In genomic region chr6:29651413-29652197, GRCh38 we compare ENCODE assay signal across 8 cellular contexts. TPM values are rescaled to one million over a fixed set of nuclear protein-coding genes. Genes with fewer than 3 reads are reported as not detected.
DNase-seq lines count a peak whose midpoint lies in the region; ATAC-seq and TF ChIP-seq lines count a peak whose summit lies in the region.

No MANE protein-coding gene starts in this region.

- WGBS in SK-N-SH (ENCODE audit: low lambda C conversion rate) = 52% methylated on average over 8 of the region's 8 CpGs
- 72 to 77% methylated on average over 8 of the region's 8 CpGs for WGBS in tibial nerve, 2 donors

- TF ChIP-seq CTCF in HFFc6 (IDR thresholded peaks at IDR 0.05) (peak; percentile 86), SK-N-SH (IDR thresholded peaks at IDR 0.05) (peak; percentile 75), foreskin fibroblast (IDR thresholded peaks at IDR 0.05; ENCODE audit: low read depth, low read length) (peak; percentile 61), tibial nerve (IDR thresholded peaks at IDR 0.05) (peak; percentile 46 to 50 (median 48))

- H2AFZ ChIP-seq in SK-N-SH (ENCODE audit: low read depth) = no peak overlapping the region

- H3K4me3 Mint-ChIP-seq in HFFc6 = no peak overlapping the region

- H3K9me3 ChIP-seq in SK-N-SH (no peaks in the 10 kb centered on the region), tibial nerve (no peaks in the 10 kb centered on the region)

- H3K4me3 ChIP-seq in SK-N-SH (ENCODE audit: low read depth in 2 of 2, low read length in 1 of 2) = no peak overlapping the region
- no peak overlapping the region for H3K4me3 ChIP-seq in foreskin fibroblast (ENCODE audit: low read depth in 1 of 2, low read length in 2 of 2)
- no peak overlapping the region for H3K4me3 ChIP-seq in tibial nerve

- no peak overlapping the region for H3K4me2 ChIP-seq in SK-N-SH

- CTCF ChIA-PET in SK-N-SH (lab: Yijun Ruan, JAX) = interaction anchor here (0.6 to 8.1 kb wide), 16 partner anchors 11 to 179 kb away, joined by 3 to 120 read pairs (median 10); partner anchors contain the start of gene GABBR1

- H3K4me1 ChIP-seq in SK-N-SH (ENCODE audit: control insufficient read depth in 1 of 2, insufficient read depth in 2 of 2, low read depth in 1 of 2, low read length in 1 of 2) = peaks cover 0 to 7% of the 10 kb centered on the region in 2 experiments; a peak in 1 of 4 replicates
- H3K4me1 ChIP-seq in tibial nerve = peaks cover 0 to 11% (median 3%) of the 10 kb centered on the region in 4 donors

- H3K9ac ChIP-seq in SK-N-SH = no peak overlapping the region

- no peak for ATAC-seq in GM18502 (IDR thresholded peaks at IDR 0.05; ENCODE audit: poor library complexity, unreplicated experiment)
- no peak for ATAC-seq in GM18909 (IDR thresholded peaks at IDR 0.05; ENCODE audit: poor library complexity, unreplicated experiment)
- ATAC-seq in HG02763 (IDR thresholded peaks at IDR 0.05; ENCODE audit: unreplicated experiment) = no peak

- no peak for TF ChIP-seq RAD21 in SK-N-SH (IDR thresholded peaks at IDR 0.05; ENCODE audit: low read length)

- POLR2A ChIA-PET in SK-N-SH (lab: Yijun Ruan, JAX) = no interaction called here

- H3K9me3 Mint-ChIP-seq in HFFc6 = no peaks in the 10 kb centered on the region

- peak; percentile 88 for DNase-seq in COLO829 (ENCODE audit: low spot score)
- peak; percentile 48 for DNase-seq in HFFc6
- peak; percentile 54 for DNase-seq in SK-N-SH
- DNase-seq in foreskin fibroblast = peak in 1 of 2 donors; percentile 57
- DNase-seq in tibial nerve (ENCODE audit: low spot score in 2 of 2) = no peak

- no peaks in the 10 kb centered on the region for H3K79me2 ChIP-seq in SK-N-SH (ENCODE audit: insufficient read depth)

- peaks cover 5% of the 10 kb centered on the region; the same call in 1 of the 2 replicates for H3K4me1 Mint-ChIP-seq in HFFc6 (ENCODE audit: low read depth)

- H3K36me3 ChIP-seq in SK-N-SH (replicated peaks in 1 of 2; ENCODE audit: control insufficient read depth in 1 of 2, insufficient read depth in 2 of 2, low read length in 1 of 2) (no peaks in the 10 kb centered on the region), tibial nerve (no peaks in the 10 kb centered on the region)

- no peak overlapping the region for H3K27ac Mint-ChIP-seq in HFFc6

- H3K27me3 ChIP-seq in SK-N-SH (ENCODE audit: insufficient read depth) = peaks cover 7% of the 10 kb centered on the region; the same call in 1 of the 2 replicates
- peaks cover 0 to 5% of the 10 kb centered on the region in 2 donors for H3K27me3 ChIP-seq in tibial nerve

- no peaks in the 10 kb centered on the region for H4K20me1 ChIP-seq in SK-N-SH (ENCODE audit: insufficient read depth)

- H3K27ac ChIP-seq in SK-N-SH (ENCODE audit: low read depth in 2 of 2, low read length in 1 of 2) (no peak overlapping the region), tibial nerve (no peak overlapping the region)

- H3K36me3 Mint-ChIP-seq in HFFc6 (ENCODE audit: low read depth) = no peaks in the 10 kb centered on the region

- no peak for TF ChIP-seq POLR2A in tibial nerve (IDR thresholded peaks at IDR 0.05)

- H3F3A ChIP-seq in SK-N-SH (replicated peaks; ENCODE audit: insufficient read depth) = no peaks in the 10 kb centered on the region

- H3K27me3 Mint-ChIP-seq in HFFc6 (ENCODE audit: insufficient read depth) = peaks cover 11% of the 10 kb centered on the region

- TF ChIP-seq EP300 in SK-N-SH (IDR thresholded peaks at IDR 0.05; ENCODE audit: borderline replicate concordance in 1 of 2, low read depth in 1 of 2, low read length in 1 of 2) (no peak), tibial nerve (IDR thresholded peaks at IDR 0.05) (no peak)

- no peaks in the 10 kb centered on the region for H3K9me2 ChIP-seq in SK-N-SH

TF ChIP-seq in SK-N-SH, 30 proteins besides CTCF, POLR2A, EP300 and RAD21:
- no peak for TF ChIP-seq EZH2phosphoT487 (IDR thresholded peaks at IDR 0.05; ENCODE audit: borderline replicate concordance, low read depth)
- peak; percentile 78 for TF ChIP-seq RFX5 (IDR thresholded peaks at IDR 0.05; ENCODE audit: low read length)

RNA-seq across cellular contexts. Expression of gene MOG, which starts 5.3 kb away (rescaled TPM):
- total RNA-seq in HFFc6 (2021; fragmentation: NEBNext Ultra II Directional; extraction: Animal tissue kit (Norgen Biotek cat#: 25700)) = not detected
- polyA plus RNA-seq in SK-N-SH (2012; rRNA removed) = not detected in 2 replicates
- polyA plus RNA-seq in SK-N-SH (2012; cell fraction: cytosol; rRNA removed) = not detected in 2 replicates
- polyA plus RNA-seq in SK-N-SH (2012; cell fraction: nucleus; rRNA removed) = not detected in 2 replicates
- not detected for total RNA-seq in tibial nerve

RNA-seq across cellular contexts. Expression of gene GABBR1, which starts 18.6 kb away (rescaled TPM):
- total RNA-seq in HFFc6 (2021; fragmentation: NEBNext Ultra II Directional; extraction: Animal tissue kit (Norgen Biotek cat#: 25700)) = 10 to 100 TPM; 13.5 to 17.9 (median 17.4) TPM
- 26.8 and 33.8 TPM in 2 replicates for polyA plus RNA-seq in SK-N-SH (2012; rRNA removed)
- polyA plus RNA-seq in SK-N-SH (2012; cell fraction: cytosol; rRNA removed) = 8.1 and 9.5 TPM in 2 replicates
- 258 and 287 TPM in 2 replicates for polyA plus RNA-seq in SK-N-SH (2012; cell fraction: nucleus; rRNA removed)
- total RNA-seq in tibial nerve = 10 to 100 TPM; 55.3 to 89.6 (median 70.5) TPM

RNA-seq across cellular contexts. Expression of gene ZFP57, which starts 29.3 kb away (rescaled TPM):
- total RNA-seq in HFFc6 (2021; fragmentation: NEBNext Ultra II Directional; extraction: Animal tissue kit (Norgen Biotek cat#: 25700)) = not detected
- not detected in 2 replicates for polyA plus RNA-seq in SK-N-SH (2012; rRNA removed)
- polyA plus RNA-seq in SK-N-SH (2012; cell fraction: cytosol; rRNA removed) = not detected in 2 replicates
- not detected in 2 replicates for polyA plus RNA-seq in SK-N-SH (2012; cell fraction: nucleus; rRNA removed)
- under 1 TPM in 1 of 4 donors, not detected in 3; 0.66 TPM for total RNA-seq in tibial nerve

Comparison
In these comparisons a context has a peak if more than half of its experiments do, and no peak if none do; other contexts are left out.
1. DNase-seq: peak in COLO829 (single experiment), HFFc6 (single experiment) and SK-N-SH (single experiment); none in tibial nerve (0 of 2).
2. Peak in every context shown above with its lines, with median percentiles within 50 percentile points of each other: CTCF ChIP-seq.